In the genomic region with DNA sequence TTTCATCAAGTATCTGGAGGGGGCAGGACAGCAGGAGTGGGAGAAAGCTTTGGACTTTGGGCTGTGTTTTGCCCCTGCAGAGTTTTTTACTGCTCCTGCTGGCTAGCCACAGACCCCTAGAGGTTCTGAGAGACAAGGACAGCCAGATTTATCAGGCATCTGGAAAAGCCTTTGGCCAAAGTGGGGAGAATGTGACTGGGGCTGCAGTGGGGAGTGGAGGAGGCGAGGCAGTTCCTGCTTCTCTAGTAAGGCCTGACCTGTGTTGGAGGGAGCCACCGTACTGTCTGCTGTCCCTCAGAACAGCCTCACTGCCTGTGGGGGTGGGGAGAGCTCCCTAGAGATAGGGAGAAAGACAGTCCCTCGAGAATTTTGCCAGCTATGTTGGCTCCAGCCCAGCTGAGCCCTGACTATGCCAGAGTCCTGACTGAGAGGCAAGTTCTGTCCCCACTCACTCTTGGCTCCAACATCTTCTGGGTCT, we compare ENCODE assay signal across 12 cellular contexts. TPM values are rescaled to one million over a fixed set of nuclear protein-coding genes. Genes with fewer than 3 reads are reported as not detected.
A peak's percentile ranks its signal among the peaks of the same experiment; 100 is the strongest.
DNase-seq lines count a peak whose midpoint lies in the region; ATAC-seq, FAIRE-seq and TF ChIP-seq lines count a peak whose summit lies in the region.
"Had no signal": no experiment of that assay in that cellular context is flagged by ENCODE, and none has a peak within 500 bp of the region (broad histone marks: within the 10 kb centered on the region; RNA-seq: fewer than 3 reads in every experiment).

No MANE protein-coding gene starts in this region.

- POLR2A ChIA-PET in CD8-positive, alpha-beta T cell (lab: Charles Lee) = no interaction called here

- intact Hi-C loops in CD8-positive, alpha-beta T cell (cut with DNase I, micrococcal nuclease) = no loop called here

- no peaks in the 10 kb centered on the region for H3K9me3 ChIP-seq in skeletal muscle satellite cell (replicated peaks; ENCODE audit: low read length)
- no peaks in the 10 kb centered on the region for H3K9me3 ChIP-seq in CD8-positive, alpha-beta T cell (ENCODE audit: low read length)

- no peak overlapping the region for H3K27ac Mint-ChIP-seq in HFFc6
- H3K27ac Mint-ChIP-seq in CD8-positive, alpha-beta T cell = no peak overlapping the region
- H3K27ac Mint-ChIP-seq: activated naive CD4-positive, alpha-beta T cell treated with anti-CD3 and anti-CD28 coated beads, Interleukin-2, amount 50 U/mL, for 24 hours had no signal

- H3K36me3 ChIP-seq in bronchial epithelial cell (ENCODE audit: control insufficient read depth, insufficient read depth, low read length) = no peaks in the 10 kb centered on the region
- no peaks in the 10 kb centered on the region for H3K36me3 ChIP-seq in kidney epithelial cell (ENCODE audit: control insufficient read depth, insufficient read depth, low read length)
- H3K36me3 ChIP-seq in skeletal muscle satellite cell (ENCODE audit: insufficient read depth, low read length) = no peaks in the 10 kb centered on the region
- no peaks in the 10 kb centered on the region for H3K36me3 ChIP-seq in CD8-positive, alpha-beta T cell (ENCODE audit: insufficient read depth, low read length)

- peak overlapping the region; percentile 61 for H3K4me2 ChIP-seq in skeletal muscle satellite cell (ENCODE audit: low read length)

- peak overlapping the region; percentile 76 for H3K9ac ChIP-seq in skeletal muscle satellite cell (ENCODE audit: low read depth, low read length)

- CTCF ChIA-PET in CD8-positive, alpha-beta T cell (lab: Charles Lee) = interaction anchor here (0.9 kb wide), 1 partner anchor 11 kb away, joined by 3 read pairs; no protein-coding TSS in a partner anchor

- no peak overlapping the region for H3K4me3 Mint-ChIP-seq in HFFc6
- no peak overlapping the region for H3K4me3 Mint-ChIP-seq in CD8-positive, alpha-beta T cell
- H3K4me3 Mint-ChIP-seq: activated naive CD4-positive, alpha-beta T cell treated with anti-CD3 and anti-CD28 coated beads, Interleukin-2, amount 50 U/mL, for 24 hours had no signal

- H3K4me3 ChIP-seq in bronchial epithelial cell (ENCODE audit: low read depth, low read length) (no peak overlapping the region), kidney epithelial cell (ENCODE audit: low read depth, low read length) (no peak overlapping the region), skeletal muscle satellite cell (ENCODE audit: low read length) (peak overlapping the region; percentile 61)
- no peak overlapping the region for H3K4me3 ChIP-seq in CD8-positive, alpha-beta T cell (ENCODE audit: low read depth, low read length)

- peak; percentile 73 for FAIRE-seq in bronchial epithelial cell (lab: Jason Lieb, UNC)
- FAIRE-seq: TTC549 had no signal

- H3K36me3 Mint-ChIP-seq in HFFc6 (ENCODE audit: low read depth) = no peaks in the 10 kb centered on the region
- no peaks in the 10 kb centered on the region for H3K36me3 Mint-ChIP-seq in CD8-positive, alpha-beta T cell

- ATAC-seq in CD8-positive, alpha-beta T cell = no peak

- TF ChIP-seq CTCF in HFFc6 (IDR thresholded peaks at IDR 0.05) (0 out of 2 replicates have a peak, but pooled peaks have one; percentile 15), bronchial epithelial cell (IDR thresholded peaks at IDR 0.05; ENCODE audit: insufficient read depth, low read length, severe bottlenecking) (no peak), kidney epithelial cell (IDR thresholded peaks at IDR 0.05; ENCODE audit: insufficient read depth, low read length, poor library complexity, severe bottlenecking) (peak; percentile 11)
- TF ChIP-seq CTCF in CD8-positive, alpha-beta T cell (IDR thresholded peaks at IDR 0.05) = no peak

- H3K4me1 Mint-ChIP-seq in HFFc6 (ENCODE audit: low read depth) = peaks cover 14% of the 10 kb centered on the region
- H3K4me1 Mint-ChIP-seq in CD8-positive, alpha-beta T cell (ENCODE audit: low read depth) = peaks cover 11% of the 10 kb centered on the region

- H3K9me3 Mint-ChIP-seq in HFFc6 = no peaks in the 10 kb centered on the region
- H3K9me3 Mint-ChIP-seq in CD8-positive, alpha-beta T cell = no peaks in the 10 kb centered on the region
- H3K9me3 Mint-ChIP-seq: activated naive CD4-positive, alpha-beta T cell treated with anti-CD3 and anti-CD28 coated beads, Interleukin-2, amount 50 U/mL, for 24 hours had no signal

- H3K27me3 ChIP-seq in bronchial epithelial cell (ENCODE audit: control insufficient read depth, insufficient read depth, low read length) = no peaks in the 10 kb centered on the region
- H3K27me3 ChIP-seq in kidney epithelial cell (ENCODE audit: control insufficient read depth, insufficient read depth, low read length) = no peaks in the 10 kb centered on the region
- no peaks in the 10 kb centered on the region for H3K27me3 ChIP-seq in skeletal muscle satellite cell (ENCODE audit: control insufficient read depth, insufficient read depth, low read length)
- no peaks in the 10 kb centered on the region for H3K27me3 ChIP-seq in CD8-positive, alpha-beta T cell (ENCODE audit: insufficient read depth, low read length)

- no peak overlapping the region for H3K27ac ChIP-seq in CD8-positive, alpha-beta T cell (ENCODE audit: low read depth, low read length)

- H3K4me1 ChIP-seq in skeletal muscle satellite cell (ENCODE audit: control insufficient read depth, insufficient read depth, low read length) = peaks cover 32% of the 10 kb centered on the region
- H3K4me1 ChIP-seq in CD8-positive, alpha-beta T cell (ENCODE audit: insufficient read depth, low read length) = peaks cover 9% of the 10 kb centered on the region

- H3K27me3 Mint-ChIP-seq in HFFc6 (ENCODE audit: insufficient read depth) = peaks cover 7% of the 10 kb centered on the region
- peaks cover 10% of the 10 kb centered on the region for H3K27me3 Mint-ChIP-seq in CD8-positive, alpha-beta T cell (ENCODE audit: low read depth)

- DNase-seq in HFFc6 (no peak), bronchial epithelial cell (ENCODE audit: low read depth) (no peak), kidney epithelial cell (ENCODE audit: low read depth) (no peak), NCI-H524 (lab: John Stamatoyannopoulos, UW) (no peak), NCI-H1436 treated with DMSO at 0.1 percent for 48 hours (lab: John Stamatoyannopoulos, UW) (no peak)
- no peak for DNase-seq in CD8-positive, alpha-beta T cell
- DNase-seq in activated T-cell treated with anti-CD3 and anti-CD28 coated beads, Interleukin-2, amount 50 U/mL, for 1 hour = no peak
- DNase-seq: GOT3, NCI-H526 treated with DMSO at 0.1 percent for 48 hours had no signal

RNA-seq across cellular contexts. Expression of a gene that starts 2.2 kb away (rescaled TPM):
- under 1 TPM; 0.05 to 0.60 (median 0.26) TPM for total RNA-seq in HFFc6 (2021; fragmentation: NEBNext Ultra II Directional; extraction: Animal tissue kit (Norgen Biotek cat#: 25700))
- 0.26 TPM in 2 replicates for total RNA-seq in bronchial epithelial cell
- 54.5 and 55.7 TPM in 2 replicates for total RNA-seq in kidney epithelial cell
- total RNA-seq in skeletal muscle satellite cell (2012; rRNA removed) = 0.51 and 2.8 TPM in 2 replicates
- total RNA-seq in CD8-positive, alpha-beta T cell = under 1 TPM; 0.14 TPM

Comparison
In these comparisons a context has a peak if more than half of its experiments do, and no peak if none do; other contexts are left out.
1. CTCF ChIP-seq: peak in HFFc6 (single experiment) and kidney epithelial cell (single experiment); none in bronchial epithelial cell (single experiment) and CD8-positive, alpha-beta T cell (single experiment).
2. RNA of a gene that starts 2.2 kb away (total RNA-seq): 54.5 to 55.7 TPM in kidney epithelial cell; 0.05 to 0.60 TPM in HFFc6, 0.26 TPM in bronchial epithelial cell and 0.14 TPM in CD8-positive, alpha-beta T cell; every median in the first group is over 10 times any median in the second.